ENCODE assay signal across 18 cellular contexts in the genomic region with DNA sequence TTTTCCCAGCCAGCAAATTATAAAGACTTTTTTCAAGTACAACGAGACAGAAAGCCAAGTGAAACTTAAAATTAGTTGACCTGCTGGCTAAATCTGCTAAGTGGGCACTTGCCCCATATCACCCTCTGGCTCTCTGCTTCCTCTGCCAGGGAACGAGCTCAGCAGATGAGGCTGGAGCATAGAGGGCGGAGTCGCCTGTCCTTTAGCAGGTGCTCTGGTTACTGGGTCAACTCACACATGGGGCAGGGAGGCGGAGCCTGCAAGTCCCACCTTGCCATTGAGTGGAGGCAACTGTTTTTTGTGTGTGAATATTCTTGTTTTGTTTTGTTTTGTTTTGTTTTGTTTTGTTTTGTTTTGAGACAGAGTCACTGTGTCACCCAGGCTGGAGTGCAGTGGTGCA.
"Had no signal": no experiment of that assay in that cellular context is flagged by ENCODE, and none has a peak within 500 bp of the region (broad histone marks: within the 10 kb centered on the region; RNA-seq: fewer than 3 reads in every experiment).

No MANE protein-coding gene starts in this region.

- H3K9me3 ChIP-seq: esophagus squamous epithelium, gastroesophageal sphincter, neutrophil, psoas muscle, testis, tibial nerve had no signal

- ATAC-seq: gastroesophageal sphincter; left ventricle myocardium superior; naive thymus-derived CD8-positive, alpha-beta T cell; psoas muscle; sciatic nerve; stimulated activated naive B cell treated with anti-CD40 and anti-IgM and Interleukin-4, amounts not matched to agents 10 μg/mL and 1 μg/mL and 100 μg/mL, for 72 hours; stimulated activated naive CD8-positive, alpha-beta T cell treated with anti-CD3 and anti-CD28 coated beads, Interleukin-15, amount 100 ng/mL, for 72 hours had no signal

- H3K27ac ChIP-seq: esophagus squamous epithelium, gastroesophageal sphincter, neutrophil, psoas muscle, skin epidermis, testis, tibial nerve had no signal

- H3K4me3 ChIP-seq: esophagus squamous epithelium, gastroesophageal sphincter, psoas muscle, skin epidermis, testis, tibial nerve had no signal

- DNase-seq: esophagus squamous epithelium; foreskin fibroblast; glutamatergic neuron; left ventricle myocardium superior; mesendoderm; naive thymus-derived CD8-positive, alpha-beta T cell; psoas muscle; retina; stimulated activated CD4-positive, alpha-beta T cell treated with anti-CD3 and anti-CD28 coated beads, Interleukin-2, amount 100 ng/mL, for 24 hours; stimulated activated CD4-positive, alpha-beta T cell treated with anti-CD3 and anti-CD28 coated beads, Interleukin-4, amount 100 ng/mL, for 4 hours; stimulated activated naive B cell treated with anti-CD40 and anti-IgM and Interleukin-4, amounts not matched to agents 10 μg/mL and 1 μg/mL and 100 μg/mL, for 72 hours; stimulated activated naive CD8-positive, alpha-beta T cell treated with anti-CD3 and anti-CD28 coated beads, Interleukin-15, amount 100 ng/mL, for 72 hours; testis had no signal

- H3K36me3 ChIP-seq: neutrophil had no signal

- H3K27me3 ChIP-seq: esophagus squamous epithelium, gastroesophageal sphincter, neutrophil, testis, tibial nerve had no signal
